Comparison of ENCODE assay signal across 8 cellular contexts in genomic region chr9:137070906-137071275, GRCh38. TPM values are rescaled to one million over a fixed set of nuclear protein-coding genes. Genes with fewer than 3 reads are reported as not detected.
A peak's percentile ranks its signal among the peaks of the same experiment; 100 is the strongest.
DNase-seq lines count a peak whose midpoint lies in the region; ATAC-seq lines count a peak whose summit lies in the region.

No MANE protein-coding gene starts in this region.

- peak overlapping the region; percentile 82 for H3K4me3 Mint-ChIP-seq in activated CD4-positive, alpha-beta T cell treated with anti-CD3 and anti-CD28 coated beads, Interleukin-2, amount 10 ng/mL, durations not matched to agents 7 days and 5 days
- peak overlapping the region; percentile 84 for H3K4me3 Mint-ChIP-seq in stimulated activated memory B cell treated with anti-CD40 and anti-IgM and Interleukin-4, amounts not matched to agents 10 μg/mL and 1 μg/mL and 100 μg/mL, for 72 hours

- H3K4me1 Mint-ChIP-seq in activated CD4-positive, alpha-beta T cell treated with anti-CD3 and anti-CD28 coated beads, Interleukin-2, amount 10 ng/mL, durations not matched to agents 7 days and 5 days = peaks cover 28% of the 10 kb centered on the region
- H3K4me1 Mint-ChIP-seq in stimulated activated memory B cell treated with anti-CD40 and anti-IgM and Interleukin-4, amounts not matched to agents 10 μg/mL and 1 μg/mL and 100 μg/mL, for 72 hours = peaks cover 35% of the 10 kb centered on the region

- H3K27ac Mint-ChIP-seq in activated CD4-positive, alpha-beta T cell treated with anti-CD3 and anti-CD28 coated beads, Interleukin-2, amount 10 ng/mL, durations not matched to agents 7 days and 5 days = peak overlapping the region; percentile 91
- peak overlapping the region; percentile 73 for H3K27ac Mint-ChIP-seq in stimulated activated memory B cell treated with anti-CD40 and anti-IgM and Interleukin-4, amounts not matched to agents 10 μg/mL and 1 μg/mL and 100 μg/mL, for 72 hours

- H3K36me3 Mint-ChIP-seq in activated CD4-positive, alpha-beta T cell treated with anti-CD3 and anti-CD28 coated beads, Interleukin-2, amount 10 ng/mL, durations not matched to agents 7 days and 5 days (ENCODE audit: low read depth) = peaks cover 4% of the 10 kb centered on the region
- no peaks in the 10 kb centered on the region for H3K36me3 Mint-ChIP-seq in stimulated activated memory B cell treated with anti-CD40 and anti-IgM and Interleukin-4, amounts not matched to agents 10 μg/mL and 1 μg/mL and 100 μg/mL, for 72 hours

- no peaks in the 10 kb centered on the region for H3K9me3 ChIP-seq in Karpas-422 (ENCODE audit: low read length)
- no peaks in the 10 kb centered on the region for H3K9me3 ChIP-seq in adipocyte (ENCODE audit: control insufficient read depth, low read length)
- H3K9me3 ChIP-seq in iPS-18a (ENCODE audit: control insufficient read depth, low read depth, low read length) = no peaks in the 10 kb centered on the region

- peak overlapping the region; percentile 100 for H3K4me3 ChIP-seq in Karpas-422 (ENCODE audit: low read length)
- H3K4me3 ChIP-seq in adipocyte (ENCODE audit: low read length) = peak overlapping the region; percentile 61
- H3K4me3 ChIP-seq in iPS-18a (ENCODE audit: low read length) = peak overlapping the region; percentile 44

- H3K27me3 ChIP-seq in Karpas-422 (ENCODE audit: low read length) = no peaks in the 10 kb centered on the region
- peaks cover 5% of the 10 kb centered on the region for H3K27me3 ChIP-seq in adipocyte (replicated peaks; ENCODE audit: control insufficient read depth, insufficient read depth, low read length)
- peaks cover 15% of the 10 kb centered on the region for H3K27me3 ChIP-seq in iPS-18a (ENCODE audit: control insufficient read depth, insufficient read depth, low read length)

- ATAC-seq in stimulated activated memory B cell treated with anti-CD40 and anti-IgM and Interleukin-4, amounts not matched to agents 10 μg/mL and 1 μg/mL and 100 μg/mL, for 72 hours = peak; percentile 4

- H3K9me3 Mint-ChIP-seq in activated CD4-positive, alpha-beta T cell treated with anti-CD3 and anti-CD28 coated beads, Interleukin-2, amount 10 ng/mL, durations not matched to agents 7 days and 5 days = no peaks in the 10 kb centered on the region
- no peaks in the 10 kb centered on the region for H3K9me3 Mint-ChIP-seq in stimulated activated memory B cell treated with anti-CD40 and anti-IgM and Interleukin-4, amounts not matched to agents 10 μg/mL and 1 μg/mL and 100 μg/mL, for 72 hours

- H3K36me3 ChIP-seq in Karpas-422 (ENCODE audit: insufficient read depth, low read length) (0 out of 2 replicates have a peak, but pooled peaks cover 3% of the 10 kb centered on the region), adipocyte (ENCODE audit: control insufficient read depth, insufficient read depth, low read length, severe bottlenecking) (no peaks in the 10 kb centered on the region), iPS-18a (ENCODE audit: control insufficient read depth, low read depth, low read length) (no peaks in the 10 kb centered on the region)

- peak overlapping the region; percentile 95 for H3K9ac ChIP-seq in Karpas-422 (ENCODE audit: low read length)
- no peak overlapping the region for H3K9ac ChIP-seq in adipocyte (ENCODE audit: low read length)
- H3K9ac ChIP-seq in iPS-18a (ENCODE audit: low read length) = no peak overlapping the region

- no peaks in the 10 kb centered on the region for H3K27me3 Mint-ChIP-seq in activated CD4-positive, alpha-beta T cell treated with anti-CD3 and anti-CD28 coated beads, Interleukin-2, amount 10 ng/mL, durations not matched to agents 7 days and 5 days
- no peaks in the 10 kb centered on the region for H3K27me3 Mint-ChIP-seq in stimulated activated memory B cell treated with anti-CD40 and anti-IgM and Interleukin-4, amounts not matched to agents 10 μg/mL and 1 μg/mL and 100 μg/mL, for 72 hours

- POLR2A ChIA-PET in activated CD4-positive, alpha-beta T cell treated with anti-CD3 and anti-CD28 coated beads, Interleukin-2, amount 10 ng/mL, durations not matched to agents 7 days and 5 days (lab: Charles Lee) = interaction anchor here (2.2 kb wide), 1 partner anchor 16 kb away, joined by 16 read pairs; the partner anchor contains the start of gene MAN1B1

- H3K9me2 ChIP-seq in Karpas-422 (replicated peaks; ENCODE audit: insufficient read depth, low read length) = no peaks in the 10 kb centered on the region

- H3K79me2 ChIP-seq in Karpas-422 (ENCODE audit: low read length) = peaks cover 15% of the 10 kb centered on the region

- DNase-seq in activated CD4-positive, alpha-beta T cell treated with anti-CD3 and anti-CD28 coated beads, Interleukin-2, amount 10 ng/mL, durations not matched to agents 7 days and 5 days = no peak
- DNase-seq in activated CD4-positive, alpha-beta T cell treated with anti-CD3 and anti-CD28 coated beads, Interleukin-2, amount 50 U/mL, for 1 hour = no peak
- DNase-seq in Karpas-422 = peak; percentile 66
- DNase-seq in adipocyte (ENCODE audit: low read depth) = no peak
- no peak for DNase-seq in stimulated activated CD4-positive, alpha-beta T cell treated with anti-CD3 and anti-CD28 coated beads, Interleukin-4, amount 100 ng/mL, for 1 hour
- no peak for DNase-seq in NCI-H446 treated with DMSO at 0.1 percent for 48 hours (lab: John Stamatoyannopoulos, UW)

- H2AFZ ChIP-seq in Karpas-422 (ENCODE audit: low read length) = peak overlapping the region; percentile 71; the same call in 1 of the 2 replicates

- CTCF ChIA-PET in activated CD4-positive, alpha-beta T cell treated with anti-CD3 and anti-CD28 coated beads, Interleukin-2, amount 10 ng/mL, durations not matched to agents 7 days and 5 days (lab: Charles Lee) = interaction anchor here (0.6 to 10.6 kb wide), 10 partner anchors 15 to 343 kb away, joined by 3 to 157 read pairs (median 4); partner anchors contain the start of genes ABCA2, FUT7, MAN1B1 and NELFB

- H3K4me2 ChIP-seq in Karpas-422 (ENCODE audit: low read depth, low read length, poor library complexity, severe bottlenecking) = peak overlapping the region; percentile 100

- peak overlapping the region; percentile 48 for H3K27ac ChIP-seq in Karpas-422 (ENCODE audit: low read length)
- no peak overlapping the region for H3K27ac ChIP-seq in iPS-18a (ENCODE audit: low read length)

- H3K4me1 ChIP-seq in Karpas-422 (ENCODE audit: low read length) (peaks cover 40% of the 10 kb centered on the region), adipocyte (ENCODE audit: control insufficient read depth, insufficient read depth, low read length) (no peaks in the 10 kb centered on the region), iPS-18a (ENCODE audit: control insufficient read depth, low read depth, low read length) (no peaks in the 10 kb centered on the region)

- H4K20me1 ChIP-seq in Karpas-422 (ENCODE audit: insufficient read depth, low read depth, low read length) = peaks cover 17% of the 10 kb centered on the region

RNA-seq across cellular contexts. Expression of gene SAPCD2, which starts 0.5 kb away (rescaled TPM):
- total RNA-seq in activated CD4-positive, alpha-beta T cell treated with anti-CD3 and anti-CD28 coated beads, Interleukin-2, amount 10 ng/mL, durations not matched to agents 7 days and 5 days = 10 to 100 TPM; 33.8 to 40.6 TPM
- total RNA-seq in Karpas-422 (2014; rRNA removed; shearing (Covaris generic); ENCODE audit: low replicate concordance) = 18.6 and 53.2 TPM in 2 replicates

RNA-seq across cellular contexts. Expression of gene UAP1L1, which starts 6.4 kb away (rescaled TPM):
- 10 to 100 TPM; 19.1 to 21.9 TPM for total RNA-seq in activated CD4-positive, alpha-beta T cell treated with anti-CD3 and anti-CD28 coated beads, Interleukin-2, amount 10 ng/mL, durations not matched to agents 7 days and 5 days
- 15.1 and 26.2 TPM in 2 replicates for total RNA-seq in Karpas-422 (2014; rRNA removed; shearing (Covaris generic); ENCODE audit: low replicate concordance)

RNA-seq across cellular contexts. Expression of gene MAN1B1, which starts 15.9 kb away (rescaled TPM):
- total RNA-seq in activated CD4-positive, alpha-beta T cell treated with anti-CD3 and anti-CD28 coated beads, Interleukin-2, amount 10 ng/mL, durations not matched to agents 7 days and 5 days = 10 to 100 TPM; 43.0 to 55.0 TPM
- 28.9 and 58.1 TPM in 2 replicates for total RNA-seq in Karpas-422 (2014; rRNA removed; shearing (Covaris generic); ENCODE audit: low replicate concordance)

RNA-seq across cellular contexts. Expression of gene ENTPD2, which starts 17.0 kb away (rescaled TPM):
- not detected for total RNA-seq in activated CD4-positive, alpha-beta T cell treated with anti-CD3 and anti-CD28 coated beads, Interleukin-2, amount 10 ng/mL, durations not matched to agents 7 days and 5 days
- not detected in 2 replicates for total RNA-seq in Karpas-422 (2014; rRNA removed; shearing (Covaris generic); ENCODE audit: low replicate concordance)

RNA-seq across cellular contexts. Expression of gene NPDC1, which starts 24.9 kb away (rescaled TPM):
- total RNA-seq in activated CD4-positive, alpha-beta T cell treated with anti-CD3 and anti-CD28 coated beads, Interleukin-2, amount 10 ng/mL, durations not matched to agents 7 days and 5 days = 10 to 100 TPM; 35.5 to 41.4 TPM
- total RNA-seq in Karpas-422 (2014; rRNA removed; shearing (Covaris generic); ENCODE audit: low replicate concordance) = not detected in 2 replicates

Comparison
In these comparisons a context has a peak if more than half of its experiments do, and no peak if none do; other contexts are left out.
1. H3K4me3 ChIP-seq: peak in every context shown above with its lines; median percentile 100 in Karpas-422; 61 in adipocyte; 44 in iPS-18a.